In genomic region chr2:11333431-11334183, GRCh38 we compare ENCODE assay signal across 19 cellular contexts. TPM values are rescaled to one million over a fixed set of nuclear protein-coding genes. Genes with fewer than 3 reads are reported as not detected.
DNase-seq lines count a peak whose midpoint lies in the region; ATAC-seq, FAIRE-seq and TF ChIP-seq lines count a peak whose summit lies in the region.
"Had no signal": no experiment of that assay in that cellular context is flagged by ENCODE, and none has a peak within 500 bp of the region (broad histone marks: within the 10 kb centered on the region; RNA-seq: fewer than 3 reads in every experiment).

No MANE protein-coding gene starts in this region.

- H3K4me3 ChIP-seq in subcutaneous abdominal adipose tissue (ENCODE audit: low read depth in 1 of 5, low read length in 5 of 5) = no peak overlapping the region
- H3K4me3 ChIP-seq in small intestine (ENCODE audit: low read depth in 1 of 2, low read length in 2 of 2) = no peak overlapping the region
- H3K4me3 ChIP-seq: GM23248 had no signal

- peak overlapping the region; percentile 25 for H3K27ac Mint-ChIP-seq in nephron progenitor cell
- H3K27ac Mint-ChIP-seq: CD8-positive, alpha-beta memory T cell had no signal

- TF ChIP-seq POLR2A in H54 (IDR thresholded peaks at IDR 0.05; ENCODE audit: low read depth, low read length) = no peak

- H3K36me3 ChIP-seq in subcutaneous abdominal adipose tissue (ENCODE audit: control insufficient read depth in 5 of 5, insufficient read depth in 5 of 5, low read length in 5 of 5) (peaks cover 0 to 2% (median 0%) of the 10 kb centered on the region in 5 donors), small intestine (ENCODE audit: control insufficient read depth in 2 of 2, insufficient read depth in 2 of 2, low read length in 2 of 2) (no peaks in the 10 kb centered on the region)
- H3K36me3 ChIP-seq: BE2C had no signal

- H3K4me1 ChIP-seq in subcutaneous abdominal adipose tissue (ENCODE audit: control insufficient read depth in 5 of 5, insufficient read depth in 5 of 5, low read length in 5 of 5) (peaks cover 0 to 35% (median 9%) of the 10 kb centered on the region in 5 donors), small intestine (ENCODE audit: control insufficient read depth in 2 of 2, insufficient read depth in 1 of 2, low read depth in 1 of 2, low read length in 1 of 2) (no peaks in the 10 kb centered on the region)
- H3K4me1 ChIP-seq: Caco-2 had no signal

- H3K9ac ChIP-seq in subcutaneous abdominal adipose tissue (ENCODE audit: low read length in 5 of 5) = no peak overlapping the region
- H3K9ac ChIP-seq: GM23248 had no signal

- FAIRE-seq in H54 (lab: Jason Lieb, UNC) = peak; percentile 15
- no peak for FAIRE-seq in small intestine (lab: Jason Lieb, UNC)
- FAIRE-seq: D721Med, G401.6, GM12891, GM19239 had no signal

- no peaks in the 10 kb centered on the region for H3K27me3 Mint-ChIP-seq in nephron progenitor cell (ENCODE audit: low read depth, poor library complexity)
- H3K27me3 Mint-ChIP-seq: CD4-positive, CD25-positive, alpha-beta regulatory T cell; CD8-positive, alpha-beta memory T cell had no signal

- 89 to 96% (median 93%) methylated on average over 2 of the region's 2 CpGs for WGBS in small intestine, 3 donors

- H3K9me3 Mint-ChIP-seq in nephron progenitor cell = peaks cover 68% of the 10 kb centered on the region

- peaks cover 1% of the 10 kb centered on the region for H3K4me1 Mint-ChIP-seq in nephron progenitor cell

- H3K27ac ChIP-seq in subcutaneous abdominal adipose tissue (ENCODE audit: low read depth, low read length) = peak overlapping the region; percentile 53
- no peak overlapping the region for H3K27ac ChIP-seq in small intestine (ENCODE audit: low read depth in 1 of 2, low read length in 1 of 2)
- H3K27ac ChIP-seq: GM23248 had no signal

- H3K4me3 Mint-ChIP-seq in nephron progenitor cell = no peak overlapping the region
- H3K4me3 Mint-ChIP-seq: CD4-positive, CD25-positive, alpha-beta regulatory T cell; CD8-positive, alpha-beta memory T cell had no signal

- H3K9me3 ChIP-seq in subcutaneous abdominal adipose tissue (ENCODE audit: control insufficient read depth in 5 of 5, low read length in 5 of 5) (peaks cover 0 to 4% (median 0%) of the 10 kb centered on the region in 5 donors), small intestine (ENCODE audit: control insufficient read depth, low read depth) (no peaks in the 10 kb centered on the region)
- H3K9me3 ChIP-seq: BE2C, Caco-2 had no signal

- H3K27me3 ChIP-seq in subcutaneous abdominal adipose tissue (ENCODE audit: control insufficient read depth in 5 of 5, insufficient read depth in 4 of 5, low read length in 5 of 5) = no peaks in the 10 kb centered on the region
- H3K27me3 ChIP-seq in small intestine (ENCODE audit: control insufficient read depth in 2 of 2, insufficient read depth in 2 of 2, low read length in 2 of 2) = no peaks in the 10 kb centered on the region
- H3K27me3 ChIP-seq: BE2C had no signal

- DNase-seq in H54 (ENCODE audit: insufficient read length, low spot score) = no peak
- DNase-seq in left lobe of liver (ENCODE audit: low spot score) = no peak
- DNase-seq in nephron progenitor cell = no peak
- DNase-seq in cerebellar nuclear complex (lab: John Stamatoyannopoulos, UW) = no peak
- DNase-seq in small intestine = no peak
- DNase-seq in putamen (ENCODE audit: low spot score) = no peak
- DNase-seq: 8988T; BE2C; C1 segment of cervical spinal cord; Caco-2; CD4-positive, CD25-positive, alpha-beta regulatory T cell; CD8-positive, alpha-beta memory T cell; GM23248; HCEC 1CT had no signal

- ATAC-seq in left lobe of liver = peak; percentile 75

- no peak for TF ChIP-seq CTCF in nephron progenitor cell (IDR thresholded peaks at IDR 0.05)

- peaks cover 65% of the 10 kb centered on the region for H3K36me3 Mint-ChIP-seq in nephron progenitor cell (ENCODE audit: low read depth)
- H3K36me3 Mint-ChIP-seq: CD4-positive, CD25-positive, alpha-beta regulatory T cell had no signal

RNA-seq across cellular contexts. Expression of gene ROCK2, which starts 10.8 kb away (rescaled TPM):
- 12.0 TPM for total RNA-seq in left lobe of liver
- 10 to 100 TPM; 12.0 to 17.7 (median 14.3) TPM for polyA plus RNA-seq in small intestine
